15 cellular contexts compared by ENCODE assay signal in the genomic region with DNA sequence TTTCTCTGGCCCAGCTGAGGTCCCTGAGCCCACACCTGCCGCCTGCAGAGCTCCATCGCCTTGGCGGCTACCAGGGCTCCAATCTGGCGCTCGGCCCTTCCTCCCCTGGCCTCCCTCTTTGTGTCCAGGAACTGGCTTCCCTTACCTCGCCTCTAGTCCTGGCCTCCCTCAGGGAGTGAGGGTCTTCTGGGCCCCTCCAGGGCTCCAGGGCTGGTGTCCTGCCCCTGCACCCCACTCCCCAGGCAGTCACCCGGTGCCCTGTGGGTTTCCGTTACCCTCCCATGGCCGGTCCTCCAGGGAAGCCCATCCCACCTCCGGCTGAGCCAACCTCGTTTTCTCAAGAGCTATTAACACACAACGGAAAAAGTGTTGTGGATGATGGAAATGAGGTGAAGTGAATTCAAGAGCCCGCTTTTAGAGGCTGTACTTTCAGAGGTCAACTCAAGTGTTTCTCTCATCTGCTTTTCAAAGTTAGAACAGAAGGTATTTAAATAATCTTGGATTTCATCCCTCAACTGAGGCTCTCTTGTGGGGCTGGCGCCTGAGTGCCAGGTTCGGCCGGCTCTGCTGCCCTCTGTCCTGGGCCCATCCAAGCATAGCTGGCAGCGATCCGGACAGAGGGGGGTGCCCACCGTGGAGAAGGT.
"Had no signal": no experiment of that assay in that cellular context is flagged by ENCODE, and none has a peak within 500 bp of the region (broad histone marks: within the 10 kb centered on the region; RNA-seq: fewer than 3 reads in every experiment).

No MANE protein-coding gene starts in this region.

- H3K36me3 ChIP-seq: gastroesophageal sphincter, heart left ventricle, tibial artery, vagina, WERI-Rb-1 had no signal

- H3K27ac ChIP-seq: tibial artery, vagina, WERI-Rb-1 had no signal

- H3K4me3 ChIP-seq: gastroesophageal sphincter, heart left ventricle, tibial artery, vagina had no signal

- H3K4me1 ChIP-seq: tibial artery, vagina had no signal

- H3K27me3 ChIP-seq: gastroesophageal sphincter, vagina had no signal

- H3K9me3 ChIP-seq: vagina had no signal

- DNase-seq: activated CD4-positive, alpha-beta T cell treated with anti-CD3 and anti-CD28 coated beads for 1 hour; activated CD4-positive, alpha-beta T cell treated with anti-CD3 and anti-CD28 coated beads, Interleukin-2, amount 50 U/mL, for 4 hours; activated naive CD8-positive, alpha-beta T cell treated with anti-CD3 and anti-CD28 coated beads for 36 hours; activated T-cell treated with anti-CD3 and anti-CD28 coated beads for 4 hours; amniotic stem cell; effector CD8-positive, alpha-beta T cell; midbrain; nephron progenitor cell; stimulated activated CD4-positive, alpha-beta T cell treated with anti-CD3 and anti-CD28 coated beads, Interleukin-2, amount 100 ng/mL, for 24 hours; stimulated activated naive CD4-positive, alpha-beta T cell treated with Interleukin-2 at 50 U/mL for 16 hours; tibial artery; WERI-Rb-1 had no signal
